Comparison of ENCODE assay signal across 1 cellular context in the genomic region with DNA sequence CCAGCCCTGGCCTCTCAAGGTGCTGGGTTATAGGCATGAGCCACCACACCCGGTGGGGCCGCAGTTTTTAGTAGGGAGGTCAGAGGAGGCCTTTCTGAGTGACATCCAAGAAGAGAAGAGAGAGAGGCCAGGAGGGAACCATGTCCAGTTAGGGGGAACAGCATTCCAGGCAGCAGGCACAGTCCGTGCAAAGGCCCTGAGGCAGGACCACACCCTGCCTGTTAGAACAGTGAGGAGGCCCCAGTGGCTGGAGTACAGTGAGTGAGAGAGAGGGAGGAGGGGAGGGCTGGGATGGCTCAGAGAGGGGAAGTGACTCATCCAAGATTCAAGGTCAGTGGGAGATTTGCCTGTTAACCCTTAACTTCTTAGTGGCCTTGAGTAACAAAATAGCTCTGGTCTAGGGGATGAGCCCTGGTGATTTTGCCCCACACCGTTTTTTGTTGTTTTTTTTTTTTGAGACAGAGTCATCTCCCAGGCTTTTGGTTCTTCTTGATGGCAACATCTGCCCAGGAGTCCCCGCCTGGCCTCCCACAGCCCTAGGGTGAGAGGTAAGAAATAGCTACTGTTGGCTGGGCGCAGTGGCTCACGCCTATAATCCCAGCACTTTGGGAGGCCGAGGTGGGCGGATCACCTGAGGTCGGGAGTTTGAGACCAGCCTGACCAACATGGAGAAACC.
TF ChIP-seq lines count a peak whose summit lies in the region.

No MANE protein-coding gene starts in this region.

TF ChIP-seq in K562, 482 proteins besides CTCF, POLR2A, EP300 and RAD21 (continued from another document and continues in another):
- no peak for TF ChIP-seq DEAF1 (CRISPR knock-in tag; IDR thresholded peaks at IDR 0.05)
- TF ChIP-seq XRCC5 (IDR thresholded peaks at IDR 0.05; ENCODE audit: low read depth, low read length), result peak; percentile 62; the same call in 1 of the 2 replicates
- TF ChIP-seq, protein P1, sequence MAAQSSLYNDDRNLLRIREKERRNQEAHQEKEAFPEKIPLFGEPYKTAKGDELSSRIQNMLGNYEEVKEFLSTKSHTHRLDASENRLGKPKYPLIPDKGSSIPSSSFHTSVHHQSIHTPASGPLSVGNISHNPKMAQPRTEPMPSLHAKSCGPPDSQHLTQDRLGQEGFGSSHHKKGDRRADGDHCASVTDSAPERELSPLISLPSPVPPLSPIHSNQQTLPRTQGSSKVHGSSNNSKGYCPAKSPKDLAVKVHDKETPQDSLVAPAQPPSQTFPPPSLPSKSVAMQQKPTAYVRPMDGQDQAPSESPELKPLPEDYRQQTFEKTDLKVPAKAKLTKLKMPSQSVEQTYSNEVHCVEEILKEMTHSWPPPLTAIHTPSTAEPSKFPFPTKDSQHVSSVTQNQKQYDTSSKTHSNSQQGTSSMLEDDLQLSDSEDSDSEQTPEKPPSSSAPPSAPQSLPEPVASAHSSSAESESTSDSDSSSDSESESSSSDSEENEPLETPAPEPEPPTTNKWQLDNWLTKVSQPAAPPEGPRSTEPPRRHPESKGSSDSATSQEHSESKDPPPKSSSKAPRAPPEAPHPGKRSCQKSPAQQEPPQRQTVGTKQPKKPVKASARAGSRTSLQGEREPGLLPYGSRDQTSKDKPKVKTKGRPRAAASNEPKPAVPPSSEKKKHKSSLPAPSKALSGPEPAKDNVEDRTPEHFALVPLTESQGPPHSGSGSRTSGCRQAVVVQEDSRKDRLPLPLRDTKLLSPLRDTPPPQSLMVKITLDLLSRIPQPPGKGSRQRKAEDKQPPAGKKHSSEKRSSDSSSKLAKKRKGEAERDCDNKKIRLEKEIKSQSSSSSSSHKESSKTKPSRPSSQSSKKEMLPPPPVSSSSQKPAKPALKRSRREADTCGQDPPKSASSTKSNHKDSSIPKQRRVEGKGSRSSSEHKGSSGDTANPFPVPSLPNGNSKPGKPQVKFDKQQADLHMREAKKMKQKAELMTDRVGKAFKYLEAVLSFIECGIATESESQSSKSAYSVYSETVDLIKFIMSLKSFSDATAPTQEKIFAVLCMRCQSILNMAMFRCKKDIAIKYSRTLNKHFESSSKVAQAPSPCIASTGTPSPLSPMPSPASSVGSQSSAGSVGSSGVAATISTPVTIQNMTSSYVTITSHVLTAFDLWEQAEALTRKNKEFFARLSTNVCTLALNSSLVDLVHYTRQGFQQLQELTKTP (IDR thresholded peaks at IDR 0.05; ENCODE audit: low read depth in 1 of 2, partially characterized antibody in 2 of 2), result peak in 1 of 2 experiments; percentile 86
- TF ChIP-seq ZNF134 (CRISPR knock-in tag; conservative IDR thresholded peaks at IDR 0.05), result no peak
- TF ChIP-seq MAFG (tag; conservative IDR thresholded peaks at IDR 0.05), result no peak
- TF ChIP-seq RFX5 (IDR thresholded peaks at IDR 0.05; ENCODE audit: low read depth, low read length), result no peak
- no peak for TF ChIP-seq PHTF2 (CRISPR knock-in tag; IDR thresholded peaks at IDR 0.05)
- no peak for TF ChIP-seq NCOA6 (IDR thresholded peaks at IDR 0.05)
- TF ChIP-seq ZBTB40 (IDR thresholded peaks at IDR 0.05), result 0 out of 2 replicates have a peak, but pooled peaks have one; percentile 17
- no peak for TF ChIP-seq ZBTB40 (CRISPR knock-in tag; IDR thresholded peaks at IDR 0.05)
- TF ChIP-seq SETDB1 (IDR thresholded peaks at IDR 0.05; ENCODE audit: low read length), result no peak
- no peak for TF ChIP-seq NFXL1 (CRISPR knock-in tag; IDR thresholded peaks at IDR 0.05)
- no peak for TF ChIP-seq NFRKB (IDR thresholded peaks at IDR 0.05; ENCODE audit: low read depth)
- TF ChIP-seq VEZF1 (CRISPR knock-in tag; IDR thresholded peaks at IDR 0.05), result peak; percentile 87
- no peak for TF ChIP-seq ZNF699 (CRISPR knock-in tag; IDR thresholded peaks at IDR 0.05; ENCODE audit: insufficient replicate concordance)
- no peak for TF ChIP-seq ZNF77 (CRISPR knock-in tag; IDR thresholded peaks at IDR 0.05)
- no peak for TF ChIP-seq HMGN3 (IDR thresholded peaks at IDR 0.05; ENCODE audit: borderline replicate concordance, extremely low read depth, insufficient read length, low read depth, low read length)
- TF ChIP-seq CEBPG (CRISPR knock-in tag; IDR thresholded peaks at IDR 0.05), result no peak
- no peak for TF ChIP-seq CEBPG (tag; conservative IDR thresholded peaks at IDR 0.05 in 1 of 2, IDR thresholded peaks at IDR 0.05 in 1 of 2)
- no peak for TF ChIP-seq HBP1 (CRISPR knock-in tag; IDR thresholded peaks at IDR 0.05)
- no peak for TF ChIP-seq PURB (CRISPR knock-in tag; IDR thresholded peaks at IDR 0.05; ENCODE audit: low read depth)
- TF ChIP-seq POLR3G (IDR thresholded peaks at IDR 0.05; ENCODE audit: extremely low read depth, insufficient read length, insufficient replicate concordance), result no peak
- TF ChIP-seq, protein P2, sequence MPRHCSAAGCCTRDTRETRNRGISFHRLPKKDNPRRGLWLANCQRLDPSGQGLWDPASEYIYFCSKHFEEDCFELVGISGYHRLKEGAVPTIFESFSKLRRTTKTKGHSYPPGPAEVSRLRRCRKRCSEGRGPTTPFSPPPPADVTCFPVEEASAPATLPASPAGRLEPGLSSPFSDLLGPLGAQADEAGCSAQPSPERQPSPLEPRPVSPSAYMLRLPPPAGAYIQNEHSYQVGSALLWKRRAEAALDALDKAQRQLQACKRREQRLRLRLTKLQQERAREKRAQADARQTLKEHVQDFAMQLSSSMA (CRISPR knock-in tag; IDR thresholded peaks at IDR 0.05), result no peak
- TF ChIP-seq HNRNPLL (IDR thresholded peaks at IDR 0.05; ENCODE audit: low read depth, low read length, poor library complexity, severe bottlenecking), result no peak
- no peak for TF ChIP-seq MCM3 (IDR thresholded peaks at IDR 0.05)
- peak; percentile 75 for TF ChIP-seq ZBTB7A (IDR thresholded peaks at IDR 0.05; ENCODE audit: borderline replicate concordance, control insufficient read depth, low read depth, low read length)
- TF ChIP-seq KLF16 (IDR thresholded peaks at IDR 0.05), result peak; percentile 5; the same call in 1 of the 2 replicates
- no peak for TF ChIP-seq BRCA1 (IDR thresholded peaks at IDR 0.05)
- no peak for TF ChIP-seq BRCA1 (CRISPR knock-in tag; IDR thresholded peaks at IDR 0.05)
- no peak for TF ChIP-seq TAF7 (tag; IDR thresholded peaks at IDR 0.05)
- no peak for TF ChIP-seq PTRF (tag; IDR thresholded peaks at IDR 0.05)
- TF ChIP-seq TGIF2 (CRISPR knock-in tag; IDR thresholded peaks at IDR 0.05), result no peak
- TF ChIP-seq SNRNP70 (optimal IDR thresholded peaks at IDR 0.05; ENCODE audit: low read depth, low read length), result no peak
- TF ChIP-seq, protein P3, sequence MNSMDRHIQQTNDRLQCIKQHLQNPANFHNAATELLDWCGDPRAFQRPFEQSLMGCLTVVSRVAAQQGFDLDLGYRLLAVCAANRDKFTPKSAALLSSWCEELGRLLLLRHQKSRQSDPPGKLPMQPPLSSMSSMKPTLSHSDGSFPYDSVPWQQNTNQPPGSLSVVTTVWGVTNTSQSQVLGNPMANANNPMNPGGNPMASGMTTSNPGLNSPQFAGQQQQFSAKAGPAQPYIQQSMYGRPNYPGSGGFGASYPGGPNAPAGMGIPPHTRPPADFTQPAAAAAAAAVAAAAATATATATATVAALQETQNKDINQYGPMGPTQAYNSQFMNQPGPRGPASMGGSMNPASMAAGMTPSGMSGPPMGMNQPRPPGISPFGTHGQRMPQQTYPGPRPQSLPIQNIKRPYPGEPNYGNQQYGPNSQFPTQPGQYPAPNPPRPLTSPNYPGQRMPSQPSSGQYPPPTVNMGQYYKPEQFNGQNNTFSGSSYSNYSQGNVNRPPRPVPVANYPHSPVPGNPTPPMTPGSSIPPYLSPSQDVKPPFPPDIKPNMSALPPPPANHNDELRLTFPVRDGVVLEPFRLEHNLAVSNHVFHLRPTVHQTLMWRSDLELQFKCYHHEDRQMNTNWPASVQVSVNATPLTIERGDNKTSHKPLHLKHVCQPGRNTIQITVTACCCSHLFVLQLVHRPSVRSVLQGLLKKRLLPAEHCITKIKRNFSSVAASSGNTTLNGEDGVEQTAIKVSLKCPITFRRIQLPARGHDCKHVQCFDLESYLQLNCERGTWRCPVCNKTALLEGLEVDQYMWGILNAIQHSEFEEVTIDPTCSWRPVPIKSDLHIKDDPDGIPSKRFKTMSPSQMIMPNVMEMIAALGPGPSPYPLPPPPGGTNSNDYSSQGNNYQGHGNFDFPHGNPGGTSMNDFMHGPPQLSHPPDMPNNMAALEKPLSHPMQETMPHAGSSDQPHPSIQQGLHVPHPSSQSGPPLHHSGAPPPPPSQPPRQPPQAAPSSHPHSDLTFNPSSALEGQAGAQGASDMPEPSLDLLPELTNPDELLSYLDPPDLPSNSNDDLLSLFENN (IDR thresholded peaks at IDR 0.05; ENCODE audit: low read depth in 2 of 2, low read length in 2 of 2), result no peak; a peak in 1 of 4 replicates
